Comparison of ENCODE assay signal across 26 cellular contexts in genomic region chr2:2033691-2034090, GRCh38.
"Had no signal": no experiment of that assay in that cellular context is flagged by ENCODE, and none has a peak within 500 bp of the region (broad histone marks: within the 10 kb centered on the region; RNA-seq: fewer than 3 reads in every experiment).

No MANE protein-coding gene starts in this region.

- H3K9me3 Mint-ChIP-seq: activated CD4-positive, alpha-beta memory T cell treated with anti-CD3 and anti-CD28 coated beads for 36 hours; activated naive CD4-positive, alpha-beta T cell treated with anti-CD3 and anti-CD28 coated beads for 36 hours; activated T-cell treated with anti-CD3 and anti-CD28 coated beads, Interleukin-2, amount 50 U/mL, for 4 hours; activated T-helper 1 cell treated with anti-CD3 and anti-CD28 coated beads, Interleukin-12 subunit alpha, Interleukin-12 subunit beta, Interleukin-2, Interleukin-4 antibody, amounts not matched to agents 30 ng/mL and 10 ng/mL and 1 ng/mL, durations not matched to agents 14 hours and 24 hours and 36 hours; T-helper 1 cell treated with Interleukin-12 subunit alpha and Interleukin-12 subunit beta and Interleukin-4 antibody, amounts not matched to agents 30 μg/mL and 1 μg/mL, for 36 hours; T-helper 2 cell treated with Interferon-gamma antibody and Interleukin-4, amounts not matched to agents 5 μg/mL and 100 μg/mL, for 36 hours had no signal

- H3K36me3 Mint-ChIP-seq: activated CD4-positive, alpha-beta memory T cell treated with anti-CD3 and anti-CD28 coated beads for 36 hours; activated naive CD4-positive, alpha-beta T cell treated with anti-CD3 and anti-CD28 coated beads, Interleukin-2, amount 50 U/mL, for 72 hours had no signal

- H3K4me3 Mint-ChIP-seq: activated CD4-positive, alpha-beta memory T cell treated with anti-CD3 and anti-CD28 coated beads for 36 hours; activated naive CD4-positive, alpha-beta T cell treated with anti-CD3 and anti-CD28 coated beads for 36 hours; activated T-cell treated with anti-CD3 and anti-CD28 coated beads, Interleukin-2, amount 50 U/mL, for 4 hours; activated T-helper 1 cell treated with anti-CD3 and anti-CD28 coated beads, Interleukin-12 subunit alpha, Interleukin-12 subunit beta, Interleukin-2, Interleukin-4 antibody, amounts not matched to agents 30 ng/mL and 10 ng/mL and 1 ng/mL, durations not matched to agents 14 hours and 24 hours and 36 hours; T-helper 1 cell treated with Interleukin-12 subunit alpha and Interleukin-12 subunit beta and Interleukin-4 antibody, amounts not matched to agents 30 μg/mL and 1 μg/mL, for 36 hours; T-helper 2 cell treated with Interferon-gamma antibody and Interleukin-4, amounts not matched to agents 5 μg/mL and 100 μg/mL, for 36 hours had no signal

- H3K9me3 ChIP-seq: adrenal gland, body of pancreas, breast epithelium, SJCRH30 had no signal

- H3K4me1 ChIP-seq: adrenal gland, body of pancreas, breast epithelium, SJCRH30 had no signal

- H3K27ac Mint-ChIP-seq: activated CD4-positive, alpha-beta memory T cell treated with anti-CD3 and anti-CD28 coated beads for 36 hours; activated naive CD4-positive, alpha-beta T cell treated with anti-CD3 and anti-CD28 coated beads for 36 hours; activated naive CD4-positive, alpha-beta T cell treated with anti-CD3 and anti-CD28 coated beads, Interleukin-2, amount 50 U/mL, for 72 hours; activated T-helper 1 cell treated with anti-CD3 and anti-CD28 coated beads, Interleukin-12 subunit alpha, Interleukin-12 subunit beta, Interleukin-2, Interleukin-4 antibody, amounts not matched to agents 30 ng/mL and 10 ng/mL and 1 ng/mL, durations not matched to agents 14 hours and 24 hours and 36 hours; T-helper 1 cell treated with Interleukin-12 subunit alpha and Interleukin-12 subunit beta and Interleukin-4 antibody, amounts not matched to agents 30 μg/mL and 1 μg/mL, for 36 hours; T-helper 2 cell treated with Interferon-gamma antibody and Interleukin-4, amounts not matched to agents 5 μg/mL and 100 μg/mL, for 36 hours had no signal

- H3K27me3 ChIP-seq: adrenal gland, body of pancreas, breast epithelium, SJCRH30 had no signal

- H3K27ac ChIP-seq: adrenal gland, body of pancreas, breast epithelium, SJCRH30, SK-N-MC had no signal

- DNase-seq: activated CD4-positive, alpha-beta memory T cell treated with anti-CD3 and anti-CD28 coated beads for 36 hours; activated CD4-positive, alpha-beta T cell treated with anti-CD3 and anti-CD28 coated beads, Interleukin-2, amount 50 U/mL, for 1 hour; activated CD8-positive, alpha-beta memory T cell treated with anti-CD3 and anti-CD28 coated beads, Interleukin-2, amount 50 U/mL, for 4 hours; activated gamma-delta T cell treated with Interleukin-2 at 50 U/mL for 16 hours; activated naive CD4-positive, alpha-beta T cell treated with anti-CD3 and anti-CD28 coated beads for 36 hours; activated T-cell treated with anti-CD3 and anti-CD28 coated beads for 4 hours; activated T-cell treated with anti-CD3 and anti-CD28 coated beads, Interleukin-2, amount 50 U/mL, for 4 hours; adrenal gland; body of pancreas; NCI-H1105 treated with DMSO at 0.1 percent for 48 hours; NCI-H1436; NCI-H187; NCI-H2029 treated with DMSO at 0.1 percent for 48 hours; NCI-H446; NCI-H510A treated with DMSO at 0.1 percent for 48 hours; NCI-H526 treated with DMSO at 0.1 percent for 48 hours; NCI-H774; SHP77; SJCRH30 had no signal

- H3K36me3 ChIP-seq: adrenal gland, breast epithelium, SJCRH30 had no signal

- H3K4me3 ChIP-seq: adrenal gland, body of pancreas, breast epithelium, K562, SJCRH30, SK-N-MC had no signal
